ENCODE assay signal across 8 cellular contexts in the genomic region with DNA sequence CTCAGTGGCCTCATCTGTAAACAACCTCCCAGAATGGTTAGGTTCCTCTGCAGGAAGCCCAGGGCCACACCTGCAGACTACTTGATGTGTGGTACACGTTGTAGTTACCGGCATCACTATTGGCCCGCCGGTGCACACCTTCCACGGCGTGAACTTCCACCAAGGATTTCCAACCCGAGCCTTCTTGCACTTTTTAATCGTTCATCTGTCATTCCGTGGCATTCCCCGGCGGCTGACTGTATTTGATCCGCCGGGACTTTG. TPM values are rescaled to one million over a fixed set of nuclear protein-coding genes. Genes with fewer than 3 reads are reported as not detected.
A peak's percentile ranks its signal among the peaks of the same experiment; 100 is the strongest.
DNase-seq lines count a peak whose midpoint lies in the region; ATAC-seq and TF ChIP-seq lines count a peak whose summit lies in the region.

No MANE protein-coding gene starts in this region.

- intact Hi-C loops in heart left ventricle (cut with DNase I) = loop anchor here in 3 of 10 donors (1.0 kb wide), 3 partner anchors 10 to 29 kb away; no protein-coding TSS in a partner anchor

- ATAC-seq in HG03066 (IDR thresholded peaks at IDR 0.05; ENCODE audit: low read depth, unreplicated experiment) (peak; percentile 12), heart left ventricle (peak in 2 of 4 donors; percentile 0 to 1)

- H3K27me3 ChIP-seq in heart left ventricle (no peaks in the 10 kb centered on the region), skeletal muscle tissue (ENCODE audit: control insufficient read depth in 3 of 3, insufficient read depth in 3 of 3, low read length in 3 of 3) (no peaks in the 10 kb centered on the region)

- H3K27ac ChIP-seq in heart left ventricle (peak overlapping the region in 11 of 12 donors; percentile 4 to 79 (median 70)), skeletal muscle tissue (ENCODE audit: low read depth, low read length) (peak overlapping the region; percentile 59)

- peak overlapping the region; percentile 40 for H3K4me3 ChIP-seq in GM12864 (ENCODE audit: low read depth, low read length)
- peak overlapping the region in 11 of 12 donors; percentile 31 to 64 (median 53) for H3K4me3 ChIP-seq in heart left ventricle
- peak overlapping the region; percentile 59 to 76 (median 70) for H3K4me3 ChIP-seq in skeletal muscle tissue (ENCODE audit: low read length in 3 of 3)

- H3K9me3 ChIP-seq in heart left ventricle (no peaks in the 10 kb centered on the region), skeletal muscle tissue (ENCODE audit: control insufficient read depth in 3 of 3, low read length in 3 of 3) (no peaks in the 10 kb centered on the region)

- H3K36me3 ChIP-seq in heart left ventricle = no peaks in the 10 kb centered on the region
- H3K36me3 ChIP-seq in skeletal muscle tissue (ENCODE audit: control insufficient read depth in 3 of 3, insufficient read depth in 3 of 3, low read length in 3 of 3) = no peaks in the 10 kb centered on the region

- H3K4me1 ChIP-seq in heart left ventricle = peaks cover 0 to 47% (median 15%) of the 10 kb centered on the region in 12 donors
- H3K4me1 ChIP-seq in skeletal muscle tissue (ENCODE audit: control insufficient read depth in 3 of 3, insufficient read depth in 3 of 3, low read length in 3 of 3) = peaks cover 29 to 43% (median 32%) of the 10 kb centered on the region in 3 donors

- 2 to 7% (median 3%) methylated on average over 13 of the region's 13 CpGs for WGBS in heart left ventricle, 4 donors

- TF ChIP-seq POLR2A in heart left ventricle (IDR thresholded peaks at IDR 0.05) = no peak

- TF ChIP-seq CTCF in GM12864 (IDR thresholded peaks at IDR 0.05; ENCODE audit: low read depth, low read length, missing control alignments) (no peak), heart left ventricle (IDR thresholded peaks at IDR 0.05) (no peak)

- peak overlapping the region; percentile 68 to 77 (median 72) for H3K9ac ChIP-seq in skeletal muscle tissue (ENCODE audit: low read depth in 1 of 3, low read length in 3 of 3)

- DNase-seq in GM12864 (ENCODE audit: low read depth) (peak; percentile 26), heart left ventricle (no peak), NK-92 (lab: John Stamatoyannopoulos, UW; ENCODE audit: unreplicated experiment) (no peak), hippocampal formation (lab: John Stamatoyannopoulos, UW) (no peak), KG1 (lab: John Stamatoyannopoulos, UW) (no peak)
- DNase-seq in activated CD8-positive, alpha-beta memory T cell treated with anti-CD3 and anti-CD28 coated beads, Interleukin-2, amount 50 U/mL, for 4 hours = peak; percentile 39

RNA-seq across cellular contexts. Expression of a gene that starts 5.3 kb away (rescaled TPM):
- 10 to 100 TPM; 12.3 to 27.3 (median 23.9) TPM for total RNA-seq in heart left ventricle
- polyA plus RNA-seq in heart left ventricle = 10 to 100 TPM; 20.2 TPM
- 15.1 TPM for total RNA-seq in skeletal muscle tissue

RNA-seq across cellular contexts. Expression of a gene that starts 12.7 kb away (rescaled TPM):
- total RNA-seq in heart left ventricle = 10 to 100 TPM in 1 of 9 donors, 1 to 10 TPM in 8; 3.7 to 10.2 (median 6.7) TPM
- 10 to 100 TPM in 1 of 2 donors, 1 to 10 TPM in 1; 3.6 to 11.0 TPM for polyA plus RNA-seq in heart left ventricle
- 9.9 TPM for total RNA-seq in skeletal muscle tissue

RNA-seq across cellular contexts. Expression of a gene that starts 26.0 kb away (rescaled TPM):
- total RNA-seq in heart left ventricle = 1,000 to 10,000 TPM in 2 of 9 donors, 100 to 1,000 TPM in 7; 560 to 1,237 (median 771) TPM
- 1,000 to 10,000 TPM in 1 of 2 donors, 100 to 1,000 TPM in 1; 876 to 2,287 TPM for polyA plus RNA-seq in heart left ventricle
- total RNA-seq in skeletal muscle tissue = 4,748 TPM

RNA-seq across cellular contexts. Expression of a gene that starts 43.2 kb away (rescaled TPM):
- total RNA-seq in heart left ventricle (10 to 100 TPM in 1 of 9 donors, 1 to 10 TPM in 8; 5.6 to 12.8 (median 7.6) TPM), skeletal muscle tissue (4.2 TPM)
- polyA plus RNA-seq in heart left ventricle = 10 to 100 TPM in 1 of 2 donors, 1 to 10 TPM in 1; 5.9 to 10.3 TPM

Comparison
In these comparisons a context has a peak if more than half of its experiments do, and no peak if none do; other contexts are left out.
1. DNase-seq: peak in GM12864 (single experiment) and activated CD8-positive, alpha-beta memory T cell treated with anti-CD3 and anti-CD28 coated beads, Interleukin-2, amount 50 U/mL, for 4 hours (single experiment); none in heart left ventricle (0 of 5), NK-92 (single experiment), hippocampal formation (0 of 2) and KG1 (single experiment).
2. Peak in every context shown above with its lines, with median percentiles within 50 percentile points of each other: H3K4me3 ChIP-seq.